Comparison of ENCODE assay signal across 13 cellular contexts in genomic region chr6:105981888-105982358, GRCh38.
DNase-seq lines count a peak whose midpoint lies in the region; ATAC-seq, FAIRE-seq and TF ChIP-seq lines count a peak whose summit lies in the region.
"Had no signal": no experiment of that assay in that cellular context is flagged by ENCODE, and none has a peak within 500 bp of the region (broad histone marks: within the 10 kb centered on the region; RNA-seq: fewer than 3 reads in every experiment).

No MANE protein-coding gene starts in this region.

- no peak overlapping the region for H3K27ac ChIP-seq in SK-N-SH (ENCODE audit: low read depth in 2 of 2, low read length in 1 of 2)
- no peak overlapping the region for H3K27ac ChIP-seq in rectal smooth muscle tissue (ENCODE audit: low read depth, low read length)
- H3K27ac ChIP-seq: 22Rv1 had no signal

- H3K9me2 ChIP-seq in SK-N-SH, result no peaks in the 10 kb centered on the region

- H3K27me3 Mint-ChIP-seq in WTC11 (ENCODE audit: low read depth), result peaks cover 80% of the 10 kb centered on the region

- H3K4me3 ChIP-seq in SK-N-SH (ENCODE audit: low read depth in 2 of 2, low read length in 1 of 2), result no peak overlapping the region
- peak overlapping the region; percentile 36 for H3K4me3 ChIP-seq in epithelial cell of esophagus (ENCODE audit: low read length)
- peak overlapping the region; percentile 49 for H3K4me3 ChIP-seq in rectal smooth muscle tissue (ENCODE audit: low read length)

- H3K27me3 ChIP-seq in SK-N-SH (ENCODE audit: insufficient read depth), result no peaks in the 10 kb centered on the region
- H3K27me3 ChIP-seq in rectal smooth muscle tissue (ENCODE audit: control insufficient read depth, insufficient read depth, low read length), result peaks cover 6% of the 10 kb centered on the region

- FAIRE-seq in HTR-8/SVneo (lab: Jason Lieb, UNC), result no peak
- FAIRE-seq: endothelial cell of umbilical vein had no signal

- no peak overlapping the region for H3K27ac Mint-ChIP-seq in WTC11
- H3K27ac Mint-ChIP-seq: HFFc6 had no signal

- no peaks in the 10 kb centered on the region for H3K9me3 Mint-ChIP-seq in WTC11
- H3K9me3 Mint-ChIP-seq: HFFc6 had no signal

- WGBS in SK-N-SH (ENCODE audit: low lambda C conversion rate), result 77% methylated on average over 12 of the region's 15 CpGs

- no peak for TF ChIP-seq CTCF in SK-N-SH (IDR thresholded peaks at IDR 0.05)
- no peak for TF ChIP-seq CTCF in WTC11 (IDR thresholded peaks at IDR 0.05)
- TF ChIP-seq CTCF in epithelial cell of esophagus (IDR thresholded peaks at IDR 0.05; ENCODE audit: insufficient read depth, low read depth, low read length, missing control alignments), result no peak

- H3K9ac ChIP-seq in SK-N-SH (no peak overlapping the region), rectal smooth muscle tissue (ENCODE audit: low read length) (no peak overlapping the region)

- ATAC-seq in SK-N-SH treated with all-trans-retinoic acid at 6 μM for 48 hours, result no peak
- no peak for ATAC-seq in WTC11
- ATAC-seq in HG02938 (IDR thresholded peaks at IDR 0.05; ENCODE audit: unreplicated experiment), result no peak

- peak overlapping the region; percentile 71 for H3K4me3 Mint-ChIP-seq in WTC11
- H3K4me3 Mint-ChIP-seq: HFFc6 had no signal

- DNase-seq in SK-N-SH (no peak), WTC11 (ENCODE audit: low spot score) (no peak), epithelial cell of esophagus (ENCODE audit: low read depth) (no peak), HTR-8/SVneo (ENCODE audit: insufficient read length, low spot score) (no peak)
- no peak for DNase-seq in stimulated activated naive CD4-positive, alpha-beta T cell treated with Interleukin-2 at 50 U/mL for 16 hours (lab: John Stamatoyannopoulos, UW)
- DNase-seq: HFFc6, NCI-H524 treated with DMSO at 0.1 percent for 48 hours, SHP77 had no signal

- POLR2A ChIA-PET in SK-N-SH (lab: Yijun Ruan, JAX), result no interaction called here
- POLR2A ChIA-PET in WTC11 (lab: Charles Lee), result interaction anchor here (0.6 kb wide), 1 partner anchor 204 kb away, joined by 5 read pairs; no protein-coding TSS in a partner anchor

- TF ChIP-seq EP300 in SK-N-SH (IDR thresholded peaks at IDR 0.05; ENCODE audit: borderline replicate concordance in 1 of 2, low read depth in 1 of 2, low read length in 1 of 2), result no peak

- peaks cover 21% of the 10 kb centered on the region for H3K4me1 Mint-ChIP-seq in WTC11

- H3K4me2 ChIP-seq in SK-N-SH, result no peak overlapping the region

- no peaks in the 10 kb centered on the region for H3K79me2 ChIP-seq in SK-N-SH (ENCODE audit: insufficient read depth)

- peaks cover 4% of the 10 kb centered on the region for H3F3A ChIP-seq in SK-N-SH (replicated peaks; ENCODE audit: insufficient read depth)

- H3K9me3 ChIP-seq in SK-N-SH, result no peaks in the 10 kb centered on the region

- H3K36me3 Mint-ChIP-seq in WTC11, result peaks cover 4% of the 10 kb centered on the region; the same call in 1 of the 2 replicates

- CTCF ChIA-PET in SK-N-SH (lab: Yijun Ruan, JAX), result no interaction called here
- CTCF ChIA-PET in WTC11 (lab: Charles Lee), result interaction anchor here (0.7 to 2.1 kb wide), 6 partner anchors 8 to 419 kb away, joined by 3 to 16 read pairs (median 4); partner anchors contain the start of gene PRDM1

- H3K36me3 ChIP-seq in SK-N-SH (replicated peaks in 1 of 2; ENCODE audit: control insufficient read depth in 1 of 2, insufficient read depth in 2 of 2, low read length in 1 of 2) (no peaks in the 10 kb centered on the region), rectal smooth muscle tissue (ENCODE audit: control insufficient read depth, insufficient read depth, low read length) (no peaks in the 10 kb centered on the region)

- TF ChIP-seq RAD21 in SK-N-SH (IDR thresholded peaks at IDR 0.05; ENCODE audit: low read length), result no peak

- peaks cover 0 to 6% of the 10 kb centered on the region in 2 experiments; a peak in 1 of 4 replicates for H3K4me1 ChIP-seq in SK-N-SH (ENCODE audit: control insufficient read depth in 1 of 2, insufficient read depth in 2 of 2, low read depth in 1 of 2, low read length in 1 of 2)
- H3K4me1 ChIP-seq in rectal smooth muscle tissue (ENCODE audit: control insufficient read depth, insufficient read depth, low read length), result no peaks in the 10 kb centered on the region

- no peaks in the 10 kb centered on the region for H4K20me1 ChIP-seq in SK-N-SH (ENCODE audit: insufficient read depth)

- peak overlapping the region; percentile 77; the same call in 1 of the 2 replicates for H2AFZ ChIP-seq in SK-N-SH (ENCODE audit: low read depth)

TF ChIP-seq in SK-N-SH, 30 proteins besides CTCF, POLR2A, EP300 and RAD21 (continues in another document):
- TF ChIP-seq ELF1 (IDR thresholded peaks at IDR 0.05) (no peak), REST (IDR thresholded peaks at IDR 0.05; ENCODE audit: low read depth, low read length) (no peak)

TF ChIP-seq in SK-N-SH treated with all-trans-retinoic acid at 6 μM for 48 hours, 23 proteins besides CTCF, POLR2A, EP300 and RAD21 (continues in another document):
- no peak for TF ChIP-seq POU6F1 (CRISPR knock-in tag; IDR thresholded peaks at IDR 0.05; ENCODE audit: borderline replicate concordance, low read depth)
- no peak for TF ChIP-seq ZNF565 (CRISPR knock-in tag; conservative IDR thresholded peaks at IDR 0.05; ENCODE audit: low read depth)
- no peak for TF ChIP-seq PPARA (CRISPR knock-in tag; IDR thresholded peaks at IDR 0.05; ENCODE audit: borderline replicate concordance)
- no peak for TF ChIP-seq TOX (CRISPR knock-in tag; IDR thresholded peaks at IDR 0.05; ENCODE audit: borderline replicate concordance)
- no peak for TF ChIP-seq ZNF70 (CRISPR knock-in tag; IDR thresholded peaks at IDR 0.05)
- TF ChIP-seq ZFP3 (CRISPR knock-in tag; IDR thresholded peaks at IDR 0.05), result no peak
- no peak for TF ChIP-seq ISL1 (CRISPR knock-in tag; IDR thresholded peaks at IDR 0.05)

TF ChIP-seq in WTC11, 78 proteins besides CTCF, POLR2A, EP300 and RAD21:
- TF ChIP-seq MAX (CRISPR knock-in tag; IDR thresholded peaks at IDR 0.05) (0 out of 2 replicates have a peak, but pooled peaks have one; percentile 9), SMAD4 (CRISPR knock-in tag; IDR thresholded peaks at IDR 0.05) (no peak), ZNF263 (CRISPR knock-in tag; IDR thresholded peaks at IDR 0.05; ENCODE audit: low read depth) (no peak), MLX (CRISPR knock-in tag; IDR thresholded peaks at IDR 0.05) (no peak), PRDM15 (CRISPR knock-in tag; IDR thresholded peaks at IDR 0.05) (peak; percentile 73)

Comparison
In these comparisons a context has a peak if more than half of its experiments do, and no peak if none do; other contexts are left out.
1. H3K4me3 ChIP-seq: peak in epithelial cell of esophagus (single experiment) and rectal smooth muscle tissue (single experiment); none in SK-N-SH (0 of 2).
2. Of the 6 proteins assayed by ChIP-seq in both WTC11 and SK-N-SH: peak only in WTC11: MAX; only in SK-N-SH: none; in both: none; in neither: 5.